17 cellular contexts compared by ENCODE assay signal in genomic region chr14:73008501-73008900, GRCh38. TPM values are rescaled to one million over a fixed set of nuclear protein-coding genes. Genes with fewer than 3 reads are reported as not detected.
A peak's percentile ranks its signal among the peaks of the same experiment; 100 is the strongest.
DNase-seq lines count a peak whose midpoint lies in the region; ATAC-seq and TF ChIP-seq lines count a peak whose summit lies in the region.
"Had no signal": no experiment of that assay in that cellular context is flagged by ENCODE, and none has a peak within 500 bp of the region (broad histone marks: within the 10 kb centered on the region; RNA-seq: fewer than 3 reads in every experiment).

No MANE protein-coding gene starts in this region.

- no peak overlapping the region for H3K4me3 ChIP-seq in GM23248
- H3K4me3 ChIP-seq in suprapubic skin: no peak overlapping the region
- no peak overlapping the region for H3K4me3 ChIP-seq in OCI-LY7 (ENCODE audit: low read depth, low read length, poor library complexity, severe bottlenecking)
- H3K4me3 ChIP-seq: SK-N-MC had no signal

- no peaks in the 10 kb centered on the region for H3K9me2 ChIP-seq in GM23248 (ENCODE audit: insufficient read depth)
- H3K9me2 ChIP-seq in OCI-LY7 (ENCODE audit: insufficient read depth, low read length): no peaks in the 10 kb centered on the region

- WGBS in GM23248 (ENCODE audit: low coverage in 1 of 2, low lambda C conversion rate in 2 of 2, missing lambda C conversion rate in 2 of 2), 2 experiments: 6 to 11% methylated on average over 1 of the region's 1 CpG
- 75% methylated on average over 1 of the region's 1 CpG for WGBS in suprapubic skin

- H3K27me3 ChIP-seq in GM23248 (replicated peaks; ENCODE audit: insufficient read depth) (no peaks in the 10 kb centered on the region), suprapubic skin (no peaks in the 10 kb centered on the region)

- TF ChIP-seq POLR2A in suprapubic skin (IDR thresholded peaks at IDR 0.05): no peak

- H3K79me2 ChIP-seq in GM23248 (ENCODE audit: insufficient read depth): peaks cover 99% of the 10 kb centered on the region
- H3K79me2 ChIP-seq in OCI-LY7 (ENCODE audit: insufficient read depth, low read depth, low read length): no peaks in the 10 kb centered on the region

- H2AFZ ChIP-seq in GM23248: no peak overlapping the region
- no peak overlapping the region for H2AFZ ChIP-seq in OCI-LY7 (ENCODE audit: low read length)

- peaks cover 3% of the 10 kb centered on the region; the same call in 1 of the 2 replicates for H3F3A ChIP-seq in GM23248 (ENCODE audit: insufficient read depth)

- H3K36me3 ChIP-seq in GM23248 (ENCODE audit: low read depth) (0 out of 2 replicates have a peak, but pooled peaks cover 5% of the 10 kb centered on the region), suprapubic skin (peaks cover 8% of the 10 kb centered on the region), OCI-LY7 (ENCODE audit: insufficient read depth, low read length) (peaks cover 26% of the 10 kb centered on the region)

- intact Hi-C loops in OCI-LY7 (cut with micrococcal nuclease; ENCODE audit: unreplicated experiment): no loop called here

- H3K4me2 ChIP-seq in GM23248 (ENCODE audit: unreplicated experiment) (no peak overlapping the region), OCI-LY7 (ENCODE audit: low read length) (no peak overlapping the region)

- H4K20me1 ChIP-seq in GM23248 (ENCODE audit: insufficient read depth) (no peaks in the 10 kb centered on the region), OCI-LY7 (ENCODE audit: insufficient read depth, low read length) (no peaks in the 10 kb centered on the region)

- TF ChIP-seq CTCF in suprapubic skin (IDR thresholded peaks at IDR 0.05) (no peak), OCI-LY7 (conservative IDR thresholded peaks at IDR 0.05; ENCODE audit: low read length) (no peak)

- no TSS peak for BruUV-seq in OCI-LY7 (replicated peaks; lab: Mats Ljungman, UMichigan)

- DNase-seq in GM23248: peak; percentile 49
- DNase-seq in amniotic epithelial cell (ENCODE audit: low read depth): peak; percentile 38
- peak; percentile 24 for DNase-seq in foreskin melanocyte
- DNase-seq in suprapubic skin (ENCODE audit: low spot score in 2 of 2): no peak
- DNase-seq in DMS79 (lab: John Stamatoyannopoulos, UW): no peak
- no peak for DNase-seq in OCI-LY7 (ENCODE audit: low spot score)
- DNase-seq: activated CD8-positive, alpha-beta memory T cell treated with anti-CD3 and anti-CD28 coated beads for 24 hours; activated naive CD4-positive, alpha-beta T cell treated with anti-CD3 and anti-CD28 coated beads, Interleukin-2, amount 10 ng/mL, durations not matched to agents 7 days and 5 days; NCI-H2029 treated with DMSO at 0.1 percent for 48 hours; NK-92 treated with Interleukin-12 subunit alpha and Interleukin-12 subunit beta, amount 100 ng/mL, for 24 hours; retina; stimulated activated naive CD4-positive, alpha-beta T cell treated with Interleukin-2 at 50 U/mL for 16 hours had no signal

- H3K9me3 ChIP-seq in GM23248 (ENCODE audit: low read depth): no peaks in the 10 kb centered on the region
- H3K9me3 ChIP-seq in suprapubic skin: no peaks in the 10 kb centered on the region
- H3K9me3 ChIP-seq in OCI-LY7 (ENCODE audit: low read length): no peaks in the 10 kb centered on the region
- H3K9me3 ChIP-seq: Caco-2 had no signal

- in situ Hi-C loops in GM23248 (cut with MboI): no loop called here

- no peak for ATAC-seq in HG02623 (IDR thresholded peaks at IDR 0.05; ENCODE audit: unreplicated experiment)
- ATAC-seq: esophagus mucosa had no signal

- H3K9ac ChIP-seq in GM23248: no peak overlapping the region

- H3K27ac ChIP-seq in GM23248 (peak overlapping the region; percentile 14), suprapubic skin (peak overlapping the region; percentile 76), OCI-LY7 (ENCODE audit: low read depth, low read length, poor library complexity, severe bottlenecking) (no peak overlapping the region)
- H3K27ac ChIP-seq: HL-60, SK-N-MC had no signal

- POLR2A ChIA-PET in OCI-LY7 (lab: Charles Lee): interaction anchor here (0.7 to 1.0 kb wide), 2 partner anchors 18 to 292 kb away, joined by 3 read pairs; partner anchors contain the start of gene ZFYVE1

- 0 out of 2 replicates have a peak, but pooled peaks cover 3% of the 10 kb centered on the region for H3K4me1 ChIP-seq in GM23248 (ENCODE audit: insufficient read depth)
- H3K4me1 ChIP-seq in suprapubic skin: peaks cover 18% of the 10 kb centered on the region
- H3K4me1 ChIP-seq in OCI-LY7 (ENCODE audit: insufficient read depth, low read length, poor library complexity, severe bottlenecking): peaks cover 11% of the 10 kb centered on the region
- H3K4me1 ChIP-seq: Caco-2 had no signal

- CTCF ChIA-PET in OCI-LY7 (lab: Charles Lee; ENCODE audit: unreplicated experiment): interaction anchor here (0.9 kb wide), 1 partner anchor 9 kb away, joined by 3 read pairs; no protein-coding TSS in a partner anchor

- no peak for TF ChIP-seq EP300 in suprapubic skin (IDR thresholded peaks at IDR 0.05)

RNA-seq across cellular contexts. Expression of gene ZFYVE1, which starts 18.4 kb away (rescaled TPM):
- total RNA-seq in GM23248 (2014; rRNA removed; shearing (Covaris generic)): 16.4 and 18.3 TPM in 2 replicates
- 15.6 and 16.4 TPM in 2 replicates for polyA plus RNA-seq in GM23248 (2016; fragmentation: Nextera tagmentation; extraction: Ambion mirVana)
- 10 to 100 TPM; 17.7 to 42.9 (median 25.9) TPM for total RNA-seq in suprapubic skin
- 8.1 and 11.5 TPM in 2 replicates for total RNA-seq in OCI-LY7 (2014; rRNA removed; shearing (Covaris generic))
- 14.3 and 15.1 TPM in 2 replicates for total RNA-seq in OCI-LY7 (2022)

RNA-seq across cellular contexts. Expression of gene RBM25, which starts 49.8 kb away (rescaled TPM):
- 17.3 and 17.7 TPM in 2 replicates for total RNA-seq in GM23248 (2014; rRNA removed; shearing (Covaris generic))
- polyA plus RNA-seq in GM23248 (2016; fragmentation: Nextera tagmentation; extraction: Ambion mirVana): 42.5 and 52.9 TPM in 2 replicates
- total RNA-seq in suprapubic skin (100 to 1,000 TPM in 1 of 4 donors, 10 to 100 TPM in 3; 38.0 to 134 (median 58.1) TPM), OCI-LY7 (2022) (119 and 120 TPM in 2 replicates)
- 60.1 and 70.5 TPM in 2 replicates for total RNA-seq in OCI-LY7 (2014; rRNA removed; shearing (Covaris generic))

Comparison
In these comparisons a context has a peak if more than half of its experiments do, and no peak if none do; other contexts are left out.
1. DNase-seq: peak in GM23248 (single experiment), amniotic epithelial cell (single experiment) and foreskin melanocyte (single experiment); none in suprapubic skin (0 of 2), DMS79 (single experiment) and OCI-LY7 (single experiment).